In the genomic region with DNA sequence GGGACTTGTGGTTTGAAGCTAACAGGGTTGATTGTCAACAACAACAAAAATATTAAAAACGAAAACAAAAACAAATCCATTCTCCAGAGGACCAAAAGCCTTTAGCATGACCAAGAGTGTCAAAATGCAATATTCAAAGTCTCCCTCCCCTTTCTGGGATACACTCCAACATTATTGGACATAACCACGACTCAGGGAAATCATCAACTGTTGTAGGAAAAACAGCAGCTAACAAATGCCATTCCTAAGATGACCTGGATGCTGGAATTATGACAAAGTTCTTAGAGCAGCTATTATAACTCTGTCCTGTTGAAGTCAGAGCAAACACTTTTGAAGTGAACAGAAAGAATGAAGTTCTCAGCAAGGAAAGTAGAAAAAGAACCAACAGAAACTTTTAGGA, we compare ENCODE assay signal across 15 cellular contexts.
DNase-seq lines count a peak whose midpoint lies in the region; ATAC-seq and TF ChIP-seq lines count a peak whose summit lies in the region.
"Had no signal": no experiment of that assay in that cellular context is flagged by ENCODE, and none has a peak within 500 bp of the region (broad histone marks: within the 10 kb centered on the region; RNA-seq: fewer than 3 reads in every experiment).

No MANE protein-coding gene starts in this region.

- H3K9me3 ChIP-seq in mammary epithelial cell (replicated peaks; ENCODE audit: insufficient read depth, low read length) (peaks cover 5% of the 10 kb centered on the region), adipocyte (ENCODE audit: control insufficient read depth, low read length) (no peaks in the 10 kb centered on the region), subcutaneous abdominal adipose tissue (ENCODE audit: control insufficient read depth in 5 of 5, low read length in 5 of 5) (peaks cover 0 to 7% (median 0%) of the 10 kb centered on the region in 5 donors), Peyer's patch (no peaks in the 10 kb centered on the region)

- H2AFZ ChIP-seq in mammary epithelial cell (ENCODE audit: low read depth, low read length), result no peak overlapping the region

- no peak for TF ChIP-seq POLR2A in Peyer's patch (IDR thresholded peaks at IDR 0.05)

- intact Hi-C loops in MCF 10A (cut with micrococcal nuclease), result no loop called here
- intact Hi-C loops in mammary epithelial cell (cut with micrococcal nuclease), result no loop called here

- H3K9me3 Mint-ChIP-seq in MCF 10A (ENCODE audit: unreplicated experiment), result peaks cover 7% of the 10 kb centered on the region
- peaks cover 9% of the 10 kb centered on the region for H3K9me3 Mint-ChIP-seq in activated T-cell treated with anti-CD3 and anti-CD28 coated beads, Interleukin-2, amount 50 U/mL, for 4 hours

- H3K27ac ChIP-seq in mammary epithelial cell (ENCODE audit: insufficient read depth, low read depth, low read length) (no peak overlapping the region), subcutaneous abdominal adipose tissue (ENCODE audit: low read depth, low read length) (peak overlapping the region; percentile 7), Peyer's patch (no peak overlapping the region)

- CTCF ChIA-PET in MCF 10A (lab: Yijun Ruan, JAX) (interaction anchor here (0.7 kb wide), 1 partner anchor 121 kb away, joined by 3 read pairs; no protein-coding TSS in a partner anchor), mammary epithelial cell (lab: Charles Lee; ENCODE audit: low non-redundant PET) (no interaction called here)

- H3K27me3 Mint-ChIP-seq in MCF 10A (ENCODE audit: insufficient read depth, unreplicated experiment), result no peaks in the 10 kb centered on the region
- H3K27me3 Mint-ChIP-seq in activated T-cell treated with anti-CD3 and anti-CD28 coated beads, Interleukin-2, amount 50 U/mL, for 4 hours (ENCODE audit: low read depth), result no peaks in the 10 kb centered on the region

- H3K4me3 Mint-ChIP-seq in MCF 10A (ENCODE audit: unreplicated experiment), result no peak overlapping the region
- H3K4me3 Mint-ChIP-seq in activated T-cell treated with anti-CD3 and anti-CD28 coated beads, Interleukin-2, amount 50 U/mL, for 4 hours, result no peak overlapping the region
- H3K4me3 Mint-ChIP-seq: nephron had no signal

- no peaks in the 10 kb centered on the region for H4K20me1 ChIP-seq in mammary epithelial cell (ENCODE audit: insufficient read depth, low read length)

- no peak overlapping the region for H3K4me2 ChIP-seq in mammary epithelial cell (ENCODE audit: insufficient read depth, low read depth, low read length)

- no peak overlapping the region for H3K9ac ChIP-seq in mammary epithelial cell (ENCODE audit: insufficient read depth, low read length)
- no peak overlapping the region for H3K9ac ChIP-seq in adipocyte (ENCODE audit: low read length)
- no peak overlapping the region for H3K9ac ChIP-seq in subcutaneous abdominal adipose tissue (ENCODE audit: low read length in 5 of 5)

- POLR2A ChIA-PET in MCF 10A (lab: Yijun Ruan, JAX), result interaction anchor here (0.7 kb wide), 1 partner anchor 43 kb away, joined by 3 read pairs; no protein-coding TSS in a partner anchor

- 45% methylated on average over 2 of the region's 2 CpGs for WGBS in mammary epithelial cell (ENCODE audit: low coverage, missing lambda C conversion rate)

- H3K4me1 ChIP-seq in mammary epithelial cell (ENCODE audit: insufficient read depth, low read length), result peaks cover 4% of the 10 kb centered on the region
- peaks cover 11% of the 10 kb centered on the region for H3K4me1 ChIP-seq in adipocyte (ENCODE audit: control insufficient read depth, insufficient read depth, low read length)
- peaks cover 0 to 19% (median 7%) of the 10 kb centered on the region in 5 donors for H3K4me1 ChIP-seq in subcutaneous abdominal adipose tissue (ENCODE audit: control insufficient read depth in 5 of 5, insufficient read depth in 5 of 5, low read length in 5 of 5)
- H3K4me1 ChIP-seq in Peyer's patch, result no peaks in the 10 kb centered on the region

- peak; percentile 9 for DNase-seq in MCF 10A (ENCODE audit: unreplicated experiment)
- DNase-seq in mammary epithelial cell, result no peak
- DNase-seq in adipocyte (ENCODE audit: low read depth), result peak; percentile 58
- DNase-seq in fibroblast of peridontal ligament (ENCODE audit: extremely low read depth), result peak; percentile 76
- no peak for DNase-seq in activated T-cell treated with anti-CD3 and anti-CD28 coated beads, Interleukin-2, amount 50 U/mL, for 4 hours
- no peak for DNase-seq in Peyer's patch
- DNase-seq: 8988T; amygdala; NCI-H2081 treated with DMSO at 0.1 percent for 48 hours; stimulated activated CD4-positive, alpha-beta T cell treated with anti-CD3 and anti-CD28 coated beads, Interleukin-1b, Interleukin-23, amount 100 ng/mL, for 48 hours had no signal

- BruUV-seq in MCF 10A (replicated peaks; lab: Mats Ljungman, UMichigan), result no TSS peak
- no TSS peak for BruUV-seq in mammary epithelial cell (replicated peaks; lab: Mats Ljungman, UMichigan)

- no peak overlapping the region for H3K27ac Mint-ChIP-seq in MCF 10A (ENCODE audit: low read depth, unreplicated experiment)
- H3K27ac Mint-ChIP-seq: activated T-helper 2 cell treated with anti-CD3 and anti-CD28 coated beads, Interferon-gamma antibody, Interleukin-2, Interleukin-4, amounts not matched to agents 10 μg/mL and 5 μg/mL and 100 μg/mL, durations not matched to agents 14 hours and 24 hours and 36 hours had no signal

- no peaks in the 10 kb centered on the region for H3K36me3 Mint-ChIP-seq in MCF 10A (ENCODE audit: insufficient read depth, unreplicated experiment)
- H3K36me3 Mint-ChIP-seq in activated T-cell treated with anti-CD3 and anti-CD28 coated beads, Interleukin-2, amount 50 U/mL, for 4 hours (ENCODE audit: insufficient read depth), result peaks cover 39% of the 10 kb centered on the region

- H3K36me3 ChIP-seq in mammary epithelial cell (ENCODE audit: insufficient read depth, low read length), result peaks cover 2% of the 10 kb centered on the region
- peaks cover 23% of the 10 kb centered on the region for H3K36me3 ChIP-seq in adipocyte (ENCODE audit: control insufficient read depth, insufficient read depth, low read length, severe bottlenecking)
- peaks cover 0 to 8% (median 0%) of the 10 kb centered on the region in 5 donors for H3K36me3 ChIP-seq in subcutaneous abdominal adipose tissue (ENCODE audit: control insufficient read depth in 5 of 5, insufficient read depth in 5 of 5, low read length in 5 of 5)
- H3K36me3 ChIP-seq in Peyer's patch, result no peaks in the 10 kb centered on the region

- no peaks in the 10 kb centered on the region for H3K27me3 ChIP-seq in mammary epithelial cell (ENCODE audit: insufficient read depth, low read length)
- H3K27me3 ChIP-seq in adipocyte (replicated peaks; ENCODE audit: control insufficient read depth, insufficient read depth, low read length), result no peaks in the 10 kb centered on the region
- H3K27me3 ChIP-seq in subcutaneous abdominal adipose tissue (ENCODE audit: control insufficient read depth in 5 of 5, insufficient read depth in 4 of 5, low read length in 5 of 5), result no peaks in the 10 kb centered on the region
- H3K27me3 ChIP-seq in Peyer's patch, result no peaks in the 10 kb centered on the region

- H3K4me3 ChIP-seq in mammary epithelial cell (replicated peaks in 1 of 3; ENCODE audit: insufficient read depth in 1 of 3, low read depth in 2 of 3, low read length in 3 of 3) (no peak overlapping the region), adipocyte (ENCODE audit: low read length) (no peak overlapping the region), subcutaneous abdominal adipose tissue (ENCODE audit: low read depth in 1 of 5, low read length in 5 of 5) (no peak overlapping the region), Peyer's patch (no peak overlapping the region)
- H3K4me3 ChIP-seq: lung had no signal

- in situ Hi-C loops in mammary epithelial cell (cut with MboI; ENCODE audit: low sequenced_read_pairs in 2 of 2), result no loop called here

- H3K4me1 Mint-ChIP-seq in MCF 10A (ENCODE audit: insufficient read depth, unreplicated experiment), result peaks cover 8% of the 10 kb centered on the region
- H3K4me1 Mint-ChIP-seq in activated T-cell treated with anti-CD3 and anti-CD28 coated beads, Interleukin-2, amount 50 U/mL, for 4 hours (ENCODE audit: low read depth), result peaks cover 3% of the 10 kb centered on the region

- no peak for ATAC-seq in activated T-cell treated with anti-CD3 and anti-CD28 coated beads, Interleukin-2, amount 50 U/mL, for 4 hours
- ATAC-seq in GM18517 (IDR thresholded peaks at IDR 0.05; ENCODE audit: unreplicated experiment), result no peak

- peaks cover 3% of the 10 kb centered on the region for H3K79me2 ChIP-seq in mammary epithelial cell (ENCODE audit: insufficient read depth, low read length)

- dilution Hi-C loops in mammary epithelial cell (cut with HindIII; ENCODE audit: low sequenced_read_pairs), result no loop called here

- TF ChIP-seq CTCF in MCF 10A (IDR thresholded peaks at IDR 0.05; ENCODE audit: unreplicated experiment) (no peak), mammary epithelial cell (conservative IDR thresholded peaks at IDR 0.05 in 1 of 2, IDR thresholded peaks at IDR 0.05 in 1 of 2; ENCODE audit: extremely low read depth in 1 of 2, insufficient read depth in 1 of 2, low read depth in 1 of 2, low read length in 2 of 2) (no peak), Peyer's patch (IDR thresholded peaks at IDR 0.05) (no peak)

Comparison
In these comparisons a context has a peak if more than half of its experiments do, and no peak if none do; other contexts are left out.
1. DNase-seq: peak in MCF 10A (single experiment), adipocyte (single experiment) and fibroblast of peridontal ligament (single experiment); none in mammary epithelial cell (single experiment), activated T-cell treated with anti-CD3 and anti-CD28 coated beads, Interleukin-2, amount 50 U/mL, for 4 hours (single experiment) and Peyer's patch (0 of 3).